ENCODE assay signal across 2 cellular contexts in the genomic region with DNA sequence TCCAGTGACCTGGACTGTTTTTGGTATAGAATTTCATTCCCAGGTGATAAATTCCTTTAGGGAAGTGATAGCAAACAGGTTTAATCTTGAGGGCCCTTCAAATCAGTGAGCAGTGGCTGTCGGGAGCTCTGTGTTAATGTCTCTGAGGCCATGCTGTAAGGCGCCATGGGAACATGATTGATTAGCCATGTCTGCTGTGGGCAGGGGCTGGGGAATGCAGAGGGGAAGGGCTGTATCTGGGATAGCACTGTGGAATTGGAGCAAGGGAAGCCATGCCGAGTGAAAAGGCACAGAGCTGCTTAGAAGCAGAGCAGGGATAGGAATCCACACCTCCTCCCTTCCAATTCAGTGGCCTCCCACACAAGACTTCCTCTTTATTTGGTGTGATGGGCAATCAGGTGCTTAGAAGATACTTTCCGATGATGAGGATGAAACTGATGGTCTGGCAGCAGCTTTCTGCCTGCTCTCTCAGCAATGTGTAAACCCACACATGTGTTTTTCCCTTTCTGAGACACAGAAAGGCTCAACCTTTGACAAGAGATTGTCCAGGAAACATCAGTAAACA.
TF ChIP-seq lines count a peak whose summit lies in the region.

No MANE protein-coding gene starts in this region.

TF ChIP-seq in IMR-90, 13 proteins besides CTCF, POLR2A, EP300 and RAD21:
- TF ChIP-seq, protein P1, sequence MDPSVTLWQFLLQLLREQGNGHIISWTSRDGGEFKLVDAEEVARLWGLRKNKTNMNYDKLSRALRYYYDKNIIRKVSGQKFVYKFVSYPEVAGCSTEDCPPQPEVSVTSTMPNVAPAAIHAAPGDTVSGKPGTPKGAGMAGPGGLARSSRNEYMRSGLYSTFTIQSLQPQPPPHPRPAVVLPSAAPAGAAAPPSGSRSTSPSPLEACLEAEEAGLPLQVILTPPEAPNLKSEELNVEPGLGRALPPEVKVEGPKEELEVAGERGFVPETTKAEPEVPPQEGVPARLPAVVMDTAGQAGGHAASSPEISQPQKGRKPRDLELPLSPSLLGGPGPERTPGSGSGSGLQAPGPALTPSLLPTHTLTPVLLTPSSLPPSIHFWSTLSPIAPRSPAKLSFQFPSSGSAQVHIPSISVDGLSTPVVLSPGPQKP (IDR thresholded peaks at IDR 0.05; ENCODE audit: borderline replicate concordance, low read depth, low read length) = no peak
- TF ChIP-seq MXI1 (IDR thresholded peaks at IDR 0.05; ENCODE audit: borderline replicate concordance, low read depth, low read length) = no peak
- no peak for TF ChIP-seq MAFK (IDR thresholded peaks at IDR 0.05; ENCODE audit: low read depth, low read length)
- no peak for TF ChIP-seq BHLHE40 (IDR thresholded peaks at IDR 0.05; ENCODE audit: low read depth, low read length)
- TF ChIP-seq FOS (IDR thresholded peaks at IDR 0.05; ENCODE audit: low read depth, low read length) = no peak
- TF ChIP-seq MAZ (IDR thresholded peaks at IDR 0.05; ENCODE audit: borderline replicate concordance, low read depth, low read length) = no peak
- TF ChIP-seq RFX5 (IDR thresholded peaks at IDR 0.05; ENCODE audit: low read depth, low read length) = no peak
- TF ChIP-seq CEBPB (IDR thresholded peaks at IDR 0.05; ENCODE audit: low read depth, low read length) = no peak
- TF ChIP-seq RCOR1 (IDR thresholded peaks at IDR 0.05; ENCODE audit: insufficient replicate concordance, low read length) = no peak
- TF ChIP-seq CHD1 (IDR thresholded peaks at IDR 0.05; ENCODE audit: low read depth, low read length) = no peak
- TF ChIP-seq NFE2L2 (IDR thresholded peaks at IDR 0.05; ENCODE audit: low read depth, low read length) = no peak
- TF ChIP-seq, protein P2, sequence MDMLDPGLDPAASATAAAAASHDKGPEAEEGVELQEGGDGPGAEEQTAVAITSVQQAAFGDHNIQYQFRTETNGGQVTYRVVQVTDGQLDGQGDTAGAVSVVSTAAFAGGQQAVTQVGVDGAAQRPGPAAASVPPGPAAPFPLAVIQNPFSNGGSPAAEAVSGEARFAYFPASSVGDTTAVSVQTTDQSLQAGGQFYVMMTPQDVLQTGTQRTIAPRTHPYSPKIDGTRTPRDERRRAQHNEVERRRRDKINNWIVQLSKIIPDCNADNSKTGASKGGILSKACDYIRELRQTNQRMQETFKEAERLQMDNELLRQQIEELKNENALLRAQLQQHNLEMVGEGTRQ (IDR thresholded peaks at IDR 0.05; ENCODE audit: low read depth, low read length) = no peak
- TF ChIP-seq SMC3 (IDR thresholded peaks at IDR 0.05; ENCODE audit: low read depth, low read length) = no peak

TF ChIP-seq in H1, 55 proteins besides CTCF, POLR2A, EP300 and RAD21:
- TF ChIP-seq CBX8 (IDR thresholded peaks at IDR 0.05; ENCODE audit: borderline replicate concordance, low read depth, low read length) (no peak), ZNF274 (IDR thresholded peaks at IDR 0.05; ENCODE audit: borderline replicate concordance, extremely low read depth, low read length) (no peak), BRCA1 (IDR thresholded peaks at IDR 0.05; ENCODE audit: low read depth, low read length) (no peak), SAP30 (IDR thresholded peaks at IDR 0.05; ENCODE audit: insufficient read depth, insufficient replicate concordance, low read length) (no peak), NANOG (IDR thresholded peaks at IDR 0.05; ENCODE audit: insufficient read depth, low read depth, low read length, poor library complexity, severe bottlenecking) (no peak), SP2 (IDR thresholded peaks at IDR 0.05; ENCODE audit: low read length) (no peak), MAFK (IDR thresholded peaks at IDR 0.05; ENCODE audit: low read depth, low read length) (no peak), KDM1A (IDR thresholded peaks at IDR 0.05; ENCODE audit: borderline replicate concordance, low read length) (no peak), CHD2 (IDR thresholded peaks at IDR 0.05; ENCODE audit: low read length) (no peak), SIRT6 (IDR thresholded peaks at IDR 0.05; ENCODE audit: low read length) (no peak), CTBP2 (IDR thresholded peaks at IDR 0.05; ENCODE audit: borderline replicate concordance, insufficient read depth, insufficient read length, low read length) (no peak), SIN3A (conservative IDR thresholded peaks at IDR 0.05 in 1 of 2, IDR thresholded peaks at IDR 0.05 in 1 of 2; ENCODE audit: low read depth in 1 of 2, low read length in 2 of 2) (no peak), TCF12 (IDR thresholded peaks at IDR 0.05; ENCODE audit: low read depth, low read length) (no peak), GTF2F1 (IDR thresholded peaks at IDR 0.05; ENCODE audit: borderline replicate concordance, low read depth, low read length) (no peak), HDAC2 (IDR thresholded peaks at IDR 0.05; ENCODE audit: borderline replicate concordance in 1 of 2, low read depth in 2 of 2, low read length in 2 of 2) (no peak), GABPA (IDR thresholded peaks at IDR 0.05; ENCODE audit: borderline replicate concordance, insufficient read depth, low read length) (no peak), RFX5 (IDR thresholded peaks at IDR 0.05; ENCODE audit: borderline replicate concordance, low read depth, low read length) (no peak)
